ENCODE assay signal across 27 cellular contexts in genomic region chr6:127136786-127137185, GRCh38. TPM values are rescaled to one million over a fixed set of nuclear protein-coding genes. Genes with fewer than 3 reads are reported as not detected.
"Had no signal": no experiment of that assay in that cellular context is flagged by ENCODE, and none has a peak within 500 bp of the region (broad histone marks: within the 10 kb centered on the region; RNA-seq: fewer than 3 reads in every experiment).

No MANE protein-coding gene starts in this region.

- H3K4me1 Mint-ChIP-seq: neural crest cell; stimulated activated effector memory CD8-positive, alpha-beta T cell treated with anti-CD3 and anti-CD28 coated beads, Interleukin-12 subunit alpha, Interleukin-12 subunit beta, amount 100 ng/mL, for 72 hours; stimulated activated naive B cell treated with anti-CD40 and anti-IgM and Interleukin-4, amounts not matched to agents 10 μg/mL and 1 μg/mL and 100 μg/mL, for 72 hours had no signal

- H3K27ac Mint-ChIP-seq: natural killer cell treated with Interleukin-12 subunit alpha and Interleukin-12 subunit beta and Interleukin-15 and Interleukin-18, amount 100 ng/mL, for 72 hours; nephron progenitor cell; stimulated activated effector memory CD8-positive, alpha-beta T cell treated with anti-CD3 and anti-CD28 coated beads, Interleukin-12 subunit alpha, Interleukin-12 subunit beta, amount 100 ng/mL, for 72 hours; stimulated activated naive B cell treated with anti-CD40 and anti-IgM and Interleukin-4, amounts not matched to agents 10 μg/mL and 1 μg/mL and 100 μg/mL, for 72 hours; stimulated activated naive CD8-positive, alpha-beta T cell treated with anti-CD3 and anti-CD28 coated beads, Interleukin-15, Interleukin-2, amounts not matched to agents 100 ng/mL and 50 ng/mL, for 24 hours had no signal

- ATAC-seq: natural killer cell treated with Interleukin-12 subunit alpha and Interleukin-12 subunit beta and Interleukin-15 and Interleukin-18, amount 100 ng/mL, for 72 hours; pancreas; right cardiac atrium; right lobe of liver; stimulated activated effector memory CD8-positive, alpha-beta T cell treated with anti-CD3 and anti-CD28 coated beads, Interleukin-12 subunit alpha, Interleukin-12 subunit beta, amount 100 ng/mL, for 72 hours; stimulated activated naive B cell treated with anti-CD40 and anti-IgM and Interleukin-4, amounts not matched to agents 10 μg/mL and 1 μg/mL and 100 μg/mL, for 72 hours had no signal

- H3K27me3 ChIP-seq: pancreas, right lobe of liver, sigmoid colon, stomach, thyroid gland, tibial nerve, upper lobe of left lung, vagina had no signal

- H3K27ac ChIP-seq: neutrophil, pancreas, prostate gland, right lobe of liver, sigmoid colon, stomach, thoracic aorta, thyroid gland, tibial nerve, upper lobe of left lung, vagina had no signal

- H3K36me3 Mint-ChIP-seq: natural killer cell treated with Interleukin-12 subunit alpha and Interleukin-12 subunit beta and Interleukin-15 and Interleukin-18, amount 100 ng/mL, for 72 hours; stimulated activated effector memory CD8-positive, alpha-beta T cell treated with anti-CD3 and anti-CD28 coated beads, Interleukin-12 subunit alpha, Interleukin-12 subunit beta, amount 100 ng/mL, for 72 hours; stimulated activated naive B cell treated with anti-CD40 and anti-IgM and Interleukin-4, amounts not matched to agents 10 μg/mL and 1 μg/mL and 100 μg/mL, for 72 hours had no signal

- FAIRE-seq: pancreas, small intestine, urothelium cell line had no signal

- DNase-seq: nephron progenitor cell; nucleus accumbens; pancreas; right cardiac atrium; right lobe of liver; sigmoid colon; small intestine; stimulated activated CD4-positive, alpha-beta T cell treated with anti-CD3 and anti-CD28 coated beads, Interleukin-15, amount 100 ng/mL, for 24 hours; stimulated activated CD4-positive, alpha-beta T cell treated with anti-CD3 and anti-CD28 coated beads, Interleukin-2, amount 100 ng/mL, for 24 hours; stimulated activated CD4-positive, alpha-beta T cell treated with anti-CD3 and anti-CD28 coated beads, Interleukin-2, amount 100 ng/mL, for 48 hours; stimulated activated CD4-positive, alpha-beta T cell treated with anti-CD3 and anti-CD28 coated beads, Interleukin-4, amount 100 ng/mL, for 24 hours; stimulated activated naive B cell treated with anti-CD40 and anti-IgM and Interleukin-4, amounts not matched to agents 10 μg/mL and 1 μg/mL and 100 μg/mL, for 72 hours; stimulated activated naive CD4-positive, alpha-beta T cell treated with Interleukin-2 at 50 U/mL for 16 hours; stomach; thyroid gland; trophoblast cell; upper lobe of left lung had no signal

- H3K4me3 ChIP-seq: pancreas, prostate gland, right lobe of liver, sigmoid colon, stomach, thoracic aorta, thyroid gland, tibial nerve, upper lobe of left lung, vagina had no signal

- H3K4me1 ChIP-seq: pancreas, prostate gland, right lobe of liver, thyroid gland, tibial nerve, vagina had no signal

- H3K9me3 Mint-ChIP-seq: natural killer cell treated with Interleukin-12 subunit alpha and Interleukin-12 subunit beta and Interleukin-15 and Interleukin-18, amount 100 ng/mL, for 72 hours; stimulated activated effector memory CD8-positive, alpha-beta T cell treated with anti-CD3 and anti-CD28 coated beads, Interleukin-12 subunit alpha, Interleukin-12 subunit beta, amount 100 ng/mL, for 72 hours; stimulated activated naive B cell treated with anti-CD40 and anti-IgM and Interleukin-4, amounts not matched to agents 10 μg/mL and 1 μg/mL and 100 μg/mL, for 72 hours; stimulated activated naive CD8-positive, alpha-beta T cell treated with anti-CD3 and anti-CD28 coated beads, Interleukin-15, Interleukin-2, amounts not matched to agents 100 ng/mL and 50 ng/mL, for 24 hours had no signal

- H3K9me3 ChIP-seq: neutrophil, pancreas, prostate gland, right lobe of liver, sigmoid colon, stomach, thoracic aorta, thyroid gland, tibial nerve, upper lobe of left lung, vagina had no signal

- H3K4me3 Mint-ChIP-seq: natural killer cell treated with Interleukin-12 subunit alpha and Interleukin-12 subunit beta and Interleukin-15 and Interleukin-18, amount 100 ng/mL, for 72 hours; nephron progenitor cell; neural crest cell; stimulated activated effector memory CD8-positive, alpha-beta T cell treated with anti-CD3 and anti-CD28 coated beads, Interleukin-12 subunit alpha, Interleukin-12 subunit beta, amount 100 ng/mL, for 72 hours; stimulated activated naive B cell treated with anti-CD40 and anti-IgM and Interleukin-4, amounts not matched to agents 10 μg/mL and 1 μg/mL and 100 μg/mL, for 72 hours; stimulated activated naive CD8-positive, alpha-beta T cell treated with anti-CD3 and anti-CD28 coated beads, Interleukin-15, Interleukin-2, amounts not matched to agents 100 ng/mL and 50 ng/mL, for 24 hours had no signal

- H3K36me3 ChIP-seq: neutrophil, pancreas, prostate gland, right lobe of liver, sigmoid colon, stomach, thoracic aorta, thyroid gland, tibial nerve, upper lobe of left lung, vagina had no signal

RNA-seq across cellular contexts. Expression of gene RSPO3, which starts 18.3 kb away (rescaled TPM):
- total RNA-seq: natural killer cell treated with Interleukin-12 subunit alpha and Interleukin-12 subunit beta and Interleukin-15 and Interleukin-18, amount 100 ng/mL, for 72 hours; neural crest cell had no signal
